In genomic region chr6:41779336-41779735, GRCh38 we compare ENCODE assay signal across 8 cellular contexts. TPM values are rescaled to one million over a fixed set of nuclear protein-coding genes. Genes with fewer than 3 reads are reported as not detected.
DNase-seq lines count a peak whose midpoint lies in the region; ATAC-seq and TF ChIP-seq lines count a peak whose summit lies in the region.

No MANE protein-coding gene starts in this region.

- H3K27me3 ChIP-seq in heart left ventricle (no peaks in the 10 kb centered on the region), SU-DHL-6 (ENCODE audit: low read length) (no peaks in the 10 kb centered on the region)

- H3K27ac Mint-ChIP-seq in glutamatergic neuron (ENCODE audit: unreplicated experiment): peak overlapping the region; percentile 59

- CTCF ChIA-PET in HEK293T (lab: Yijun Ruan, JAX): interaction anchor here (1.0 kb wide), 1 partner anchor 71 kb away, joined by 3 read pairs; no protein-coding TSS in a partner anchor

- H3K4me3 ChIP-seq in heart left ventricle (peak overlapping the region; percentile 61 to 96 (median 79)), SU-DHL-6 (ENCODE audit: insufficient read depth, low read length, poor library complexity, severe bottlenecking) (peak overlapping the region; percentile 80), skin epidermis (peak overlapping the region; percentile 57 to 70 (median 63))

- peak overlapping the region; percentile 86 for H3K4me2 ChIP-seq in SU-DHL-6 (ENCODE audit: low read depth, low read length, poor library complexity, severe bottlenecking)

- no peaks in the 10 kb centered on the region for H3K36me3 Mint-ChIP-seq in glutamatergic neuron (ENCODE audit: unreplicated experiment)

- POLR2A ChIA-PET in HEK293T (lab: Yijun Ruan, JAX): no interaction called here

- TF ChIP-seq CTCF in heart left ventricle (IDR thresholded peaks at IDR 0.05) (no peak), SU-DHL-6 (IDR thresholded peaks at IDR 0.05; ENCODE audit: insufficient read depth, low read length, poor library complexity, severe bottlenecking) (no peak), glutamatergic neuron (IDR thresholded peaks at IDR 0.05; ENCODE audit: partially characterized antibody, unreplicated experiment) (no peak)

- 1 to 3% (median 2%) methylated on average over 10 to 16 of the region's 16 CpGs for WGBS in heart left ventricle, 4 donors

- H3K9me3 Mint-ChIP-seq in glutamatergic neuron (ENCODE audit: unreplicated experiment): no peaks in the 10 kb centered on the region

- no peaks in the 10 kb centered on the region for H4K20me1 ChIP-seq in SU-DHL-6 (ENCODE audit: low read depth, low read length)

- H3K4me1 Mint-ChIP-seq in glutamatergic neuron (ENCODE audit: low read depth, unreplicated experiment): peaks cover 7% of the 10 kb centered on the region

- no peak for DNase-seq in heart left ventricle
- no peak for DNase-seq in left cardiac atrium
- DNase-seq in glutamatergic neuron: no peak
- no peak for DNase-seq in SKM-1 (lab: John Stamatoyannopoulos, UW; ENCODE audit: unreplicated experiment)
- DNase-seq in cerebellar nuclear complex (lab: John Stamatoyannopoulos, UW): no peak
- no peak for DNase-seq in HEK293T (ENCODE audit: extremely low spot score)

- peaks cover 3 to 50% (median 23%) of the 10 kb centered on the region in 12 donors for H3K4me1 ChIP-seq in heart left ventricle

- H3K27ac ChIP-seq in heart left ventricle (peak overlapping the region in 11 of 12 donors; percentile 21 to 97 (median 60)), SU-DHL-6 (ENCODE audit: low read depth, low read length) (no peak overlapping the region), skin epidermis (peak overlapping the region in 13 of 21 experiments; percentile 22 to 84 (median 65))

- H3K79me2 ChIP-seq in SU-DHL-6 (ENCODE audit: insufficient read depth, low read length): no peaks in the 10 kb centered on the region

- peak overlapping the region; percentile 96 for H3K4me3 Mint-ChIP-seq in glutamatergic neuron (ENCODE audit: unreplicated experiment)

- peaks cover 18% of the 10 kb centered on the region for H3F3A ChIP-seq in SU-DHL-6 (ENCODE audit: insufficient read depth)

- H3K9ac ChIP-seq in SU-DHL-6 (ENCODE audit: low read length): peak overlapping the region; percentile 68

- H3K27me3 Mint-ChIP-seq in glutamatergic neuron (ENCODE audit: unreplicated experiment): peaks cover 9% of the 10 kb centered on the region

- intact Hi-C loops in heart left ventricle (cut with DNase I): loop anchor here in 9 of 10 donors (1.0 to 10.0 kb wide), 12 partner anchors 42 to 438 kb away; partner anchors contain the start of genes TFEB (in 6 of the 9) and MRPS10 (in 1 of the 9)
- intact Hi-C loops in left cardiac atrium (cut with DNase I): loop anchor here in 1 of 2 donors (5.0 to 10.0 kb wide), 2 partner anchors 75 to 412 kb away; no protein-coding TSS in a partner anchor

- ATAC-seq in heart left ventricle (no peak), left cardiac atrium (no peak)

- H3K36me3 ChIP-seq in heart left ventricle (peaks cover 0 to 39% (median 29%) of the 10 kb centered on the region in 9 donors), SU-DHL-6 (ENCODE audit: low read length) (no peaks in the 10 kb centered on the region)

- peak overlapping the region; percentile 18 for H2AFZ ChIP-seq in SU-DHL-6 (ENCODE audit: low read depth, low read length, severe bottlenecking)

- H3K9me3 ChIP-seq in heart left ventricle (no peaks in the 10 kb centered on the region), SU-DHL-6 (ENCODE audit: insufficient read depth, low read length) (no peaks in the 10 kb centered on the region)

- no peak for TF ChIP-seq POLR2A in heart left ventricle (IDR thresholded peaks at IDR 0.05)

- no peaks in the 10 kb centered on the region for H3K9me2 ChIP-seq in SU-DHL-6 (replicated peaks; ENCODE audit: insufficient read depth, low read length)

TF ChIP-seq in HEK293T, 16 proteins besides CTCF, POLR2A, EP300 and RAD21:
- TF ChIP-seq TARDBP (IDR thresholded peaks at IDR 0.05): no peak
- no peak for TF ChIP-seq ELF4 (IDR thresholded peaks at IDR 0.05)
- TF ChIP-seq SUZ12 (IDR thresholded peaks at IDR 0.05): no peak
- no peak for TF ChIP-seq CTBP1 (IDR thresholded peaks at IDR 0.05; ENCODE audit: borderline replicate concordance)
- no peak for TF ChIP-seq HDGF (IDR thresholded peaks at IDR 0.05; ENCODE audit: borderline replicate concordance)
- no peak for TF ChIP-seq FOXK2 (IDR thresholded peaks at IDR 0.05)
- TF ChIP-seq ZNF384 (IDR thresholded peaks at IDR 0.05): no peak
- TF ChIP-seq L3MBTL2 (conservative IDR thresholded peaks at IDR 0.05): no peak
- TF ChIP-seq, protein P1, sequence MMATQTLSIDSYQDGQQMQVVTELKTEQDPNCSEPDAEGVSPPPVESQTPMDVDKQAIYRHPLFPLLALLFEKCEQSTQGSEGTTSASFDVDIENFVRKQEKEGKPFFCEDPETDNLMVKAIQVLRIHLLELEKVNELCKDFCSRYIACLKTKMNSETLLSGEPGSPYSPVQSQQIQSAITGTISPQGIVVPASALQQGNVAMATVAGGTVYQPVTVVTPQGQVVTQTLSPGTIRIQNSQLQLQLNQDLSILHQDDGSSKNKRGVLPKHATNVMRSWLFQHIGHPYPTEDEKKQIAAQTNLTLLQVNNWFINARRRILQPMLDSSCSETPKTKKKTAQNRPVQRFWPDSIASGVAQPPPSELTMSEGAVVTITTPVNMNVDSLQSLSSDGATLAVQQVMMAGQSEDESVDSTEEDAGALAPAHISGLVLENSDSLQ (IDR thresholded peaks at IDR 0.05): no peak
- no peak for TF ChIP-seq BHLHE40 (IDR thresholded peaks at IDR 0.05; ENCODE audit: borderline replicate concordance)
- TF ChIP-seq SP1 (IDR thresholded peaks at IDR 0.05): no peak
- no peak for TF ChIP-seq FOXA1 (IDR thresholded peaks at IDR 0.05)
- no peak for TF ChIP-seq NFRKB (IDR thresholded peaks at IDR 0.05)
- no peak for TF ChIP-seq FOXM1 (IDR thresholded peaks at IDR 0.05; ENCODE audit: borderline replicate concordance)
- TF ChIP-seq ARNT (IDR thresholded peaks at IDR 0.05): no peak
- no peak for TF ChIP-seq LEF1 (IDR thresholded peaks at IDR 0.05; ENCODE audit: borderline replicate concordance)

RNA-seq across cellular contexts. Expression of gene FRS3, which starts 0.4 kb away (rescaled TPM):
- total RNA-seq in heart left ventricle: 1 to 10 TPM; 3.8 to 6.8 (median 5.1) TPM
- 1 to 10 TPM; 3.2 to 5.7 TPM for polyA plus RNA-seq in heart left ventricle
- total RNA-seq in left cardiac atrium: 1 to 10 TPM; 4.0 to 5.2 TPM
- total RNA-seq in glutamatergic neuron (ENCODE audit: unreplicated experiment): 17.8 TPM

RNA-seq across cellular contexts. Expression of gene PRICKLE4, which starts 1.2 kb away (rescaled TPM):
- total RNA-seq in heart left ventricle (1 to 10 TPM; 1.1 to 3.7 (median 1.9) TPM), left cardiac atrium (1 to 10 TPM; 2.1 to 3.1 TPM), glutamatergic neuron (ENCODE audit: unreplicated experiment) (2.3 TPM)
- 1 to 10 TPM; 1.9 to 3.9 TPM for polyA plus RNA-seq in heart left ventricle

RNA-seq across cellular contexts. Expression of gene TOMM6, which starts 8.2 kb away (rescaled TPM):
- total RNA-seq in heart left ventricle (100 to 1,000 TPM; 158 to 225 (median 182) TPM), left cardiac atrium (100 to 1,000 TPM; 131 to 138 TPM), glutamatergic neuron (ENCODE audit: unreplicated experiment) (111 TPM)
- polyA plus RNA-seq in heart left ventricle: 100 to 1,000 TPM; 171 to 277 TPM

RNA-seq across cellular contexts. Expression of gene PGC, which starts 32.1 kb away (rescaled TPM):
- not detected for total RNA-seq in heart left ventricle
- polyA plus RNA-seq in heart left ventricle: 1 to 10 TPM in 1 of 2 donors, not detected in 1; 1.1 TPM
- total RNA-seq in left cardiac atrium: not detected
- total RNA-seq in glutamatergic neuron (ENCODE audit: unreplicated experiment): not detected

RNA-seq across cellular contexts. Expression of gene TFEB, which starts 43.9 kb away (rescaled TPM):
- total RNA-seq in heart left ventricle (10 to 100 TPM; 26.2 to 47.2 (median 41.1) TPM), left cardiac atrium (10 to 100 TPM; 33.3 to 34.6 TPM), glutamatergic neuron (ENCODE audit: unreplicated experiment) (3.1 TPM)
- polyA plus RNA-seq in heart left ventricle: 10 to 100 TPM; 37.7 to 40.1 TPM
